Comparison of ENCODE assay signal across 15 cellular contexts in genomic region chr10:65348637-65349036, GRCh38.
"Had no signal": no experiment of that assay in that cellular context is flagged by ENCODE, and none has a peak within 500 bp of the region (broad histone marks: within the 10 kb centered on the region; RNA-seq: fewer than 3 reads in every experiment).

No MANE protein-coding gene starts in this region.

- H3K4me3 Mint-ChIP-seq: activated T-cell treated with anti-CD3 and anti-CD28 coated beads, Interleukin-2, amount 50 U/mL, for 72 hours; immature natural killer cell; stimulated activated naive B cell treated with anti-CD40 and anti-IgM and Interleukin-4, amounts not matched to agents 10 μg/mL and 1 μg/mL and 100 μg/mL, for 72 hours had no signal

- DNase-seq: activated CD4-positive, alpha-beta T cell treated with anti-CD3 and anti-CD28 coated beads for 1 hour; activated CD4-positive, alpha-beta T cell treated with anti-CD3 and anti-CD28 coated beads, Interleukin-2, amount 50 U/mL, for 4 hours; activated effector memory CD4-positive, alpha-beta T cell treated with anti-CD3 and anti-CD28 coated beads, Interleukin-2, amount 50 U/mL, for 16 hours; activated naive CD4-positive, alpha-beta T cell treated with anti-CD3 and anti-CD28 coated beads, Interleukin-2, amount 50 U/mL, for 16 hours; activated T-cell treated with anti-CD3 and anti-CD28 coated beads, Interleukin-2, amount 50 U/mL, for 72 hours; immature natural killer cell; kidney glomerular epithelial cell; left ventricle myocardium inferior; occipital lobe; posterior cingulate gyrus; sigmoid colon; spleen; stimulated activated CD4-positive, alpha-beta T cell treated with anti-CD3 and anti-CD28 coated beads, Interleukin-4, amount 100 ng/mL, for 4 hours; stimulated activated naive B cell treated with anti-CD40 and anti-IgM and Interleukin-4, amounts not matched to agents 10 μg/mL and 1 μg/mL and 100 μg/mL, for 72 hours; tibial artery had no signal

- H3K27ac Mint-ChIP-seq: activated T-cell treated with anti-CD3 and anti-CD28 coated beads, Interleukin-2, amount 50 U/mL, for 72 hours; immature natural killer cell; stimulated activated naive B cell treated with anti-CD40 and anti-IgM and Interleukin-4, amounts not matched to agents 10 μg/mL and 1 μg/mL and 100 μg/mL, for 72 hours had no signal

- H3K27me3 Mint-ChIP-seq: stimulated activated naive B cell treated with anti-CD40 and anti-IgM and Interleukin-4, amounts not matched to agents 10 μg/mL and 1 μg/mL and 100 μg/mL, for 72 hours had no signal

- ATAC-seq: activated T-cell treated with anti-CD3 and anti-CD28 coated beads, Interleukin-2, amount 50 U/mL, for 72 hours; stimulated activated naive B cell treated with anti-CD40 and anti-IgM and Interleukin-4, amounts not matched to agents 10 μg/mL and 1 μg/mL and 100 μg/mL, for 72 hours had no signal

- H3K4me1 Mint-ChIP-seq: immature natural killer cell; stimulated activated naive B cell treated with anti-CD40 and anti-IgM and Interleukin-4, amounts not matched to agents 10 μg/mL and 1 μg/mL and 100 μg/mL, for 72 hours had no signal

- H3K36me3 Mint-ChIP-seq: stimulated activated naive B cell treated with anti-CD40 and anti-IgM and Interleukin-4, amounts not matched to agents 10 μg/mL and 1 μg/mL and 100 μg/mL, for 72 hours had no signal
